Comparison of ENCODE assay signal across 1 cellular context in the genomic region with DNA sequence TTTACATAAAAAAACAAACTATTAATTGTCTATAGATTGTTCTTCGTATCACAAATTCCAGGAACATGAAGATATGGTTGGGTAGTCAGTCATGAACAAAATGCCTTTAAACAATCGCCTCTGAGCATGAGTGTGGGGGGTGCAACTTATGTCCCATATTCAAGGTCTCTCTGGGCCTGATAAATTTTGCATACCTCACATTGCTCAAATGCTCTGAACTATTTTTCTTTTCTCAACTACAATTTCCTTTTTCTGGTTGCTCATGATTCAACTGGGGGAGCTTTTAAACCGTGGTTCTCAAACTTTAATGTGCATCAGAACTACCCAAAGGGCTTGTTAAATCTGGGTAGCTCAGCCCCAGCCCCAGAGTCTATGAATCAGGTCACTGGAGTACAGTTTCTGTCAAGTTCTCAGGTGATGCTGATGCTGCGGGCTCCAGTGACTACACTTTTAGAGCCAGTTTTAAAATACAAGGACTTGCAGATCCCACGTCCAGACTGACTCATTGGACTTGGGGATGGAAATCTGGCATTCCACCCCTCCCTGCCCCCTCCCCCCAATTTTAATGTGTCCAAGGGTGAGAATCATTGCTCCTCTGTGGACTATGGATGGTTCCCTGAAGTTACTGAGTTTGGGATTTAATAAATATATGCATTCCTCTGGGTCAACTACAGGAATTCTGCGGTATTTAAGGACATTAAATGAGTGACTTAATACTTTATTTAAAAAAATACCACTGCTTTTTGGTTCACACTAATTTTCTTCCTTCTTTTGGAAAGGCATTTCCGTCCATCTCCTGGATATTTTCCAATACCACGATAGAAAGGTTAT.
TF ChIP-seq lines count a peak whose summit lies in the region.

No MANE protein-coding gene starts in this region.

TF ChIP-seq in GM12878, 131 proteins besides CTCF, POLR2A, EP300 and RAD21 (continued from another document):
- TF ChIP-seq, protein P1, sequence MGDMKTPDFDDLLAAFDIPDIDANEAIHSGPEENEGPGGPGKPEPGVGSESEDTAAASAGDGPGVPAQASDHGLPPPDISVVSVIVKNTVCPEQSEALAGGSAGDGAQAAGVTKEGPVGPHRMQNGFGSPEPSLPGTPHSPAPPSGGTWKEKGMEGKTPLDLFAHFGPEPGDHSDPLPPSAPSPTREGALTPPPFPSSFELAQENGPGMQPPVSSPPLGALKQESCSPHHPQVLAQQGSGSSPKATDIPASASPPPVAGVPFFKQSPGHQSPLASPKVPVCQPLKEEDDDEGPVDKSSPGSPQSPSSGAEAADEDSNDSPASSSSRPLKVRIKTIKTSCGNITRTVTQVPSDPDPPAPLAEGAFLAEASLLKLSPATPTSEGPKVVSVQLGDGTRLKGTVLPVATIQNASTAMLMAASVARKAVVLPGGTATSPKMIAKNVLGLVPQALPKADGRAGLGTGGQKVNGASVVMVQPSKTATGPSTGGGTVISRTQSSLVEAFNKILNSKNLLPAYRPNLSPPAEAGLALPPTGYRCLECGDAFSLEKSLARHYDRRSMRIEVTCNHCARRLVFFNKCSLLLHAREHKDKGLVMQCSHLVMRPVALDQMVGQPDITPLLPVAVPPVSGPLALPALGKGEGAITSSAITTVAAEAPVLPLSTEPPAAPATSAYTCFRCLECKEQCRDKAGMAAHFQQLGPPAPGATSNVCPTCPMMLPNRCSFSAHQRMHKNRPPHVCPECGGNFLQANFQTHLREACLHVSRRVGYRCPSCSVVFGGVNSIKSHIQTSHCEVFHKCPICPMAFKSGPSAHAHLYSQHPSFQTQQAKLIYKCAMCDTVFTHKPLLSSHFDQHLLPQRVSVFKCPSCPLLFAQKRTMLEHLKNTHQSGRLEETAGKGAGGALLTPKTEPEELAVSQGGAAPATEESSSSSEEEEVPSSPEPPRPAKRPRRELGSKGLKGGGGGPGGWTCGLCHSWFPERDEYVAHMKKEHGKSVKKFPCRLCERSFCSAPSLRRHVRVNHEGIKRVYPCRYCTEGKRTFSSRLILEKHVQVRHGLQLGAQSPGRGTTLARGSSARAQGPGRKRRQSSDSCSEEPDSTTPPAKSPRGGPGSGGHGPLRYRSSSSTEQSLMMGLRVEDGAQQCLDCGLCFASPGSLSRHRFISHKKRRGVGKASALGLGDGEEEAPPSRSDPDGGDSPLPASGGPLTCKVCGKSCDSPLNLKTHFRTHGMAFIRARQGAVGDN (IDR thresholded peaks at IDR 0.05): no peak
- no peak for TF ChIP-seq PAX5 (IDR thresholded peaks at IDR 0.05; ENCODE audit: borderline replicate concordance, low read depth, low read length)
- TF ChIP-seq, protein P2, sequence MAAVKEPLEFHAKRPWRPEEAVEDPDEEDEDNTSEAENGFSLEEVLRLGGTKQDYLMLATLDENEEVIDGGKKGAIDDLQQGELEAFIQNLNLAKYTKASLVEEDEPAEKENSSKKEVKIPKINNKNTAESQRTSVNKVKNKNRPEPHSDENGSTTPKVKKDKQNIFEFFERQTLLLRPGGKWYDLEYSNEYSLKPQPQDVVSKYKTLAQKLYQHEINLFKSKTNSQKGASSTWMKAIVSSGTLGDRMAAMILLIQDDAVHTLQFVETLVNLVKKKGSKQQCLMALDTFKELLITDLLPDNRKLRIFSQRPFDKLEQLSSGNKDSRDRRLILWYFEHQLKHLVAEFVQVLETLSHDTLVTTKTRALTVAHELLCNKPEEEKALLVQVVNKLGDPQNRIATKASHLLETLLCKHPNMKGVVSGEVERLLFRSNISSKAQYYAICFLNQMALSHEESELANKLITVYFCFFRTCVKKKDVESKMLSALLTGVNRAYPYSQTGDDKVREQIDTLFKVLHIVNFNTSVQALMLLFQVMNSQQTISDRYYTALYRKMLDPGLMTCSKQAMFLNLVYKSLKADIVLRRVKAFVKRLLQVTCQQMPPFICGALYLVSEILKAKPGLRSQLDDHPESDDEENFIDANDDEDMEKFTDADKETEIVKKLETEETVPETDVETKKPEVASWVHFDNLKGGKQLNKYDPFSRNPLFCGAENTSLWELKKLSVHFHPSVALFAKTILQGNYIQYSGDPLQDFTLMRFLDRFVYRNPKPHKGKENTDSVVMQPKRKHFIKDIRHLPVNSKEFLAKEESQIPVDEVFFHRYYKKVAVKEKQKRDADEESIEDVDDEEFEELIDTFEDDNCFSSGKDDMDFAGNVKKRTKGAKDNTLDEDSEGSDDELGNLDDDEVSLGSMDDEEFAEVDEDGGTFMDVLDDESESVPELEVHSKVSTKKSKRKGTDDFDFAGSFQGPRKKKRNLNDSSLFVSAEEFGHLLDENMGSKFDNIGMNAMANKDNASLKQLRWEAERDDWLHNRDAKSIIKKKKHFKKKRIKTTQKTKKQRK (IDR thresholded peaks at IDR 0.05; ENCODE audit: low read depth, low read length): no peak
- TF ChIP-seq BMI1 (IDR thresholded peaks at IDR 0.05; ENCODE audit: borderline replicate concordance): no peak
- no peak for TF ChIP-seq KLF5 (IDR thresholded peaks at IDR 0.05; ENCODE audit: partially characterized antibody)
- no peak for TF ChIP-seq JUNB (IDR thresholded peaks at IDR 0.05)
- no peak for TF ChIP-seq BHLHE40 (IDR thresholded peaks at IDR 0.05; ENCODE audit: borderline replicate concordance in 1 of 2, low read depth in 2 of 2, low read length in 1 of 2)
- TF ChIP-seq CREM (IDR thresholded peaks at IDR 0.05; ENCODE audit: low read depth): no peak
- TF ChIP-seq ZSCAN29 (IDR thresholded peaks at IDR 0.05): no peak
- no peak for TF ChIP-seq WRNIP1 (IDR thresholded peaks at IDR 0.05; ENCODE audit: borderline replicate concordance, low read depth, low read length)
- no peak for TF ChIP-seq CREB1 (IDR thresholded peaks at IDR 0.05; ENCODE audit: low read depth)
- TF ChIP-seq, protein P3, sequence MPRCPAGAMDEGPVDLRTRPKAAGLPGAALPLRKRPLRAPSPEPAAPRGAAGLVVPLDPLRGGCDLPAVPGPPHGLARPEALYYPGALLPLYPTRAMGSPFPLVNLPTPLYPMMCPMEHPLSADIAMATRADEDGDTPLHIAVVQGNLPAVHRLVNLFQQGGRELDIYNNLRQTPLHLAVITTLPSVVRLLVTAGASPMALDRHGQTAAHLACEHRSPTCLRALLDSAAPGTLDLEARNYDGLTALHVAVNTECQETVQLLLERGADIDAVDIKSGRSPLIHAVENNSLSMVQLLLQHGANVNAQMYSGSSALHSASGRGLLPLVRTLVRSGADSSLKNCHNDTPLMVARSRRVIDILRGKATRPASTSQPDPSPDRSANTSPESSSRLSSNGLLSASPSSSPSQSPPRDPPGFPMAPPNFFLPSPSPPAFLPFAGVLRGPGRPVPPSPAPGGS (IDR thresholded peaks at IDR 0.05; ENCODE audit: borderline replicate concordance, insufficient read depth, low read depth, low read length, poor library complexity, severe bottlenecking): no peak
- TF ChIP-seq, protein P4, sequence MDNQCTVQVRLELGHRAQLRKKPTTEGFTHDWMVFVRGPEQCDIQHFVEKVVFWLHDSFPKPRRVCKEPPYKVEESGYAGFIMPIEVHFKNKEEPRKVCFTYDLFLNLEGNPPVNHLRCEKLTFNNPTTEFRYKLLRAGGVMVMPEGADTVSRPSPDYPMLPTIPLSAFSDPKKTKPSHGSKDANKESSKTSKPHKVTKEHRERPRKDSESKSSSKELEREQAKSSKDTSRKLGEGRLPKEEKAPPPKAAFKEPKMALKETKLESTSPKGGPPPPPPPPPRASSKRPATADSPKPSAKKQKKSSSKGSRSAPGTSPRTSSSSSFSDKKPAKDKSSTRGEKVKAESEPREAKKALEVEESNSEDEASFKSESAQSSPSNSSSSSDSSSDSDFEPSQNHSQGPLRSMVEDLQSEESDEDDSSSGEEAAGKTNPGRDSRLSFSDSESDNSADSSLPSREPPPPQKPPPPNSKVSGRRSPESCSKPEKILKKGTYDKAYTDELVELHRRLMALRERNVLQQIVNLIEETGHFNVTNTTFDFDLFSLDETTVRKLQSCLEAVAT (IDR thresholded peaks at IDR 0.05): no peak
- TF ChIP-seq, protein P5, sequence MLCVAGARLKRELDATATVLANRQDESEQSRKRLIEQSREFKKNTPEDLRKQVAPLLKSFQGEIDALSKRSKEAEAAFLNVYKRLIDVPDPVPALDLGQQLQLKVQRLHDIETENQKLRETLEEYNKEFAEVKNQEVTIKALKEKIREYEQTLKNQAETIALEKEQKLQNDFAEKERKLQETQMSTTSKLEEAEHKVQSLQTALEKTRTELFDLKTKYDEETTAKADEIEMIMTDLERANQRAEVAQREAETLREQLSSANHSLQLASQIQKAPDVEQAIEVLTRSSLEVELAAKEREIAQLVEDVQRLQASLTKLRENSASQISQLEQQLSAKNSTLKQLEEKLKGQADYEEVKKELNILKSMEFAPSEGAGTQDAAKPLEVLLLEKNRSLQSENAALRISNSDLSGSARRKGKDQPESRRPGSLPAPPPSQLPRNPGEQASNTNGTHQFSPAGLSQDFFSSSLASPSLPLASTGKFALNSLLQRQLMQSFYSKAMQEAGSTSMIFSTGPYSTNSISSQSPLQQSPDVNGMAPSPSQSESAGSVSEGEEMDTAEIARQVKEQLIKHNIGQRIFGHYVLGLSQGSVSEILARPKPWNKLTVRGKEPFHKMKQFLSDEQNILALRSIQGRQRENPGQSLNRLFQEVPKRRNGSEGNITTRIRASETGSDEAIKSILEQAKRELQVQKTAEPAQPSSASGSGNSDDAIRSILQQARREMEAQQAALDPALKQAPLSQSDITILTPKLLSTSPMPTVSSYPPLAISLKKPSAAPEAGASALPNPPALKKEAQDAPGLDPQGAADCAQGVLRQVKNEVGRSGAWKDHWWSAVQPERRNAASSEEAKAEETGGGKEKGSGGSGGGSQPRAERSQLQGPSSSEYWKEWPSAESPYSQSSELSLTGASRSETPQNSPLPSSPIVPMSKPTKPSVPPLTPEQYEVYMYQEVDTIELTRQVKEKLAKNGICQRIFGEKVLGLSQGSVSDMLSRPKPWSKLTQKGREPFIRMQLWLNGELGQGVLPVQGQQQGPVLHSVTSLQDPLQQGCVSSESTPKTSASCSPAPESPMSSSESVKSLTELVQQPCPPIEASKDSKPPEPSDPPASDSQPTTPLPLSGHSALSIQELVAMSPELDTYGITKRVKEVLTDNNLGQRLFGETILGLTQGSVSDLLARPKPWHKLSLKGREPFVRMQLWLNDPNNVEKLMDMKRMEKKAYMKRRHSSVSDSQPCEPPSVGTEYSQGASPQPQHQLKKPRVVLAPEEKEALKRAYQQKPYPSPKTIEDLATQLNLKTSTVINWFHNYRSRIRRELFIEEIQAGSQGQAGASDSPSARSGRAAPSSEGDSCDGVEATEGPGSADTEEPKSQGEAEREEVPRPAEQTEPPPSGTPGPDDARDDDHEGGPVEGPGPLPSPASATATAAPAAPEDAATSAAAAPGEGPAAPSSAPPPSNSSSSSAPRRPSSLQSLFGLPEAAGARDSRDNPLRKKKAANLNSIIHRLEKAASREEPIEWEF (IDR thresholded peaks at IDR 0.05; ENCODE audit: insufficient replicate concordance, low read depth, low read length): no peak
- TF ChIP-seq IRF4 (IDR thresholded peaks at IDR 0.05; ENCODE audit: low read depth, low read length): no peak
